Comparison of ENCODE assay signal across 8 cellular contexts in genomic region chr2:24920813-24921441, GRCh38. TPM values are rescaled to one million over a fixed set of nuclear protein-coding genes. Genes with fewer than 3 reads are reported as not detected.
A peak's percentile ranks its signal among the peaks of the same experiment; 100 is the strongest.
DNase-seq lines count a peak whose midpoint lies in the region; ATAC-seq and TF ChIP-seq lines count a peak whose summit lies in the region.

No MANE protein-coding gene starts in this region.

- TF ChIP-seq CTCF in DND-41 (IDR thresholded peaks at IDR 0.05; ENCODE audit: borderline replicate concordance, extremely low read depth, low read length, poor library complexity, severe bottlenecking) (peak; percentile 51), fibroblast of villous mesenchyme (IDR thresholded peaks at IDR 0.05; ENCODE audit: insufficient read depth, low read depth, low read length) (peak; percentile 24)

- peak overlapping the region; percentile 82 for H3K9ac ChIP-seq in DND-41 (ENCODE audit: low read depth, low read length)

- peaks cover 43% of the 10 kb centered on the region for H3K4me1 ChIP-seq in DND-41 (ENCODE audit: insufficient read depth, low read length)

- H3K9me3 ChIP-seq in DND-41 (ENCODE audit: insufficient read depth, low read length, severe bottlenecking) = no peaks in the 10 kb centered on the region

- no peak for ATAC-seq in DND-41 (ENCODE audit: insufficient read depth, low read depth)
- peak; percentile 1 for ATAC-seq in HG03159 (IDR thresholded peaks at IDR 0.05; ENCODE audit: unreplicated experiment)
- no peak for ATAC-seq in HG02759 (IDR thresholded peaks at IDR 0.05; ENCODE audit: unreplicated experiment)
- ATAC-seq in GM21619 (IDR thresholded peaks at IDR 0.05; ENCODE audit: unreplicated experiment) = no peak

- DNase-seq in DND-41 (no peak), UCSD-AML1 (lab: John Stamatoyannopoulos, UW; ENCODE audit: unreplicated experiment) (peak; percentile 36), fibroblast of villous mesenchyme (ENCODE audit: low read depth) (no peak), skeletal muscle cell (ENCODE audit: low read depth) (no peak), NCI-H2081 (lab: John Stamatoyannopoulos, UW) (no peak)

- peak overlapping the region; percentile 84 for H3K4me2 ChIP-seq in DND-41 (ENCODE audit: insufficient read depth, low read length)

- no peaks in the 10 kb centered on the region for H3K27me3 ChIP-seq in DND-41 (ENCODE audit: insufficient read depth, low read length, poor library complexity)

- peaks cover 39% of the 10 kb centered on the region for H3K79me2 ChIP-seq in DND-41 (ENCODE audit: insufficient read depth, low read length)

- H4K20me1 ChIP-seq in DND-41 (ENCODE audit: insufficient read depth, low read length) = peaks cover 26% of the 10 kb centered on the region; the same call in 1 of the 2 replicates

- H3K27ac ChIP-seq in DND-41 (ENCODE audit: low read length) = 0 out of 2 replicates have a peak overlapping the region, but pooled peaks have one; percentile 17

- peaks cover 24% of the 10 kb centered on the region for H3K36me3 ChIP-seq in DND-41 (ENCODE audit: insufficient read depth, low read length)

- peak overlapping the region; percentile 72 for H2AFZ ChIP-seq in DND-41 (ENCODE audit: low read depth, low read length)

- peak overlapping the region; percentile 19 to 68; a peak in 3 of 4 replicates for H3K4me3 ChIP-seq in DND-41 (ENCODE audit: low read depth in 1 of 2, low read length in 2 of 2)
- H3K4me3 ChIP-seq in fibroblast of villous mesenchyme (ENCODE audit: low read depth, low read length) = peak overlapping the region; percentile 64
- H3K4me3 ChIP-seq in skeletal muscle cell (ENCODE audit: low read depth, low read length) = peak overlapping the region; percentile 58

RNA-seq across cellular contexts. Expression of gene ADCY3, which starts 0.9 kb away (rescaled TPM):
- 39.0 and 43.2 TPM in 2 replicates for total RNA-seq in fibroblast of villous mesenchyme

RNA-seq across cellular contexts. Expression of gene DNAJC27, which starts 50.8 kb away (rescaled TPM):
- total RNA-seq in fibroblast of villous mesenchyme = 5.2 TPM in 2 replicates
